Comparison of ENCODE assay signal across 27 cellular contexts in genomic region chr2:215737496-215737895, GRCh38.
DNase-seq lines count a peak whose midpoint lies in the region; ATAC-seq, FAIRE-seq and TF ChIP-seq lines count a peak whose summit lies in the region.
"Had no signal": no experiment of that assay in that cellular context is flagged by ENCODE, and none has a peak within 500 bp of the region (broad histone marks: within the 10 kb centered on the region; RNA-seq: fewer than 3 reads in every experiment).

No MANE protein-coding gene starts in this region.

- H3K4me3 Mint-ChIP-seq in GM23338 = no peak overlapping the region
- H3K4me3 Mint-ChIP-seq: activated T-cell treated with anti-CD3 and anti-CD28 coated beads, Interleukin-2, amount 50 U/mL, for 24 hours; brain; mesothelial cell of epicardium; naive thymus-derived CD4-positive, alpha-beta T cell had no signal

- no peak overlapping the region for H2AFZ ChIP-seq in ACC112 (ENCODE audit: low read length, unreplicated experiment)
- H2AFZ ChIP-seq in GM23338 = peak overlapping the region; percentile 65; the same call in 1 of the 2 replicates
- no peak overlapping the region for H2AFZ ChIP-seq in H1 (ENCODE audit: low read length)
- H2AFZ ChIP-seq in keratinocyte (ENCODE audit: control insufficient read depth, low read length) = peak overlapping the region; percentile 51

- H3K9ac ChIP-seq in H1 (replicated peaks in 1 of 4; ENCODE audit: extremely low read depth in 1 of 4, low read depth in 3 of 4, low read length in 3 of 4) (no peak overlapping the region), keratinocyte (ENCODE audit: control insufficient read depth, extremely low read depth, insufficient read depth, low read length) (no peak overlapping the region)

- H3K27ac Mint-ChIP-seq in GM23338 = peak overlapping the region; percentile 55; the same call in 1 of the 2 replicates
- H3K27ac Mint-ChIP-seq: activated T-cell treated with anti-CD3 and anti-CD28 coated beads, Interleukin-2, amount 50 U/mL, for 24 hours; brain; mesothelial cell of epicardium; naive thymus-derived CD4-positive, alpha-beta T cell had no signal

- TF ChIP-seq POLR2A in H1 (IDR thresholded peaks at IDR 0.05; ENCODE audit: control extremely low read depth in 1 of 2, low read depth in 2 of 2, low read length in 2 of 2) = no peak
- TF ChIP-seq POLR2A in erythroblast (IDR thresholded peaks at IDR 0.05; ENCODE audit: low read length) = no peak

- H2BK15ac ChIP-seq in H1 (ENCODE audit: low read length) = no peak overlapping the region

- no peaks in the 10 kb centered on the region for H3K9me3 ChIP-seq in H1 (ENCODE audit: insufficient read depth in 2 of 2, low read depth in 1 of 2, low read length in 1 of 2)
- H3K9me3 ChIP-seq in keratinocyte (ENCODE audit: control insufficient read depth, low read depth, low read length) = no peaks in the 10 kb centered on the region
- H3K9me3 ChIP-seq: tibial nerve had no signal

- POLR2A ChIA-PET in H1 (lab: Charles Lee; ENCODE audit: partially characterized antibody) = interaction anchor here (0.6 kb wide), 1 partner anchor 17 kb away, joined by 3 read pairs; no protein-coding TSS in a partner anchor

- TF ChIP-seq RAD21 in H1 (IDR thresholded peaks at IDR 0.05 in 1 of 2, conservative IDR thresholded peaks at IDR 0.05 in 1 of 2; ENCODE audit: low read depth in 2 of 2, low read length in 2 of 2) = no peak

- WGBS in H1 (ENCODE audit: extremely low coverage in 1 of 2, insufficient coverage in 1 of 2, insufficient read length in 1 of 2, insufficient replicate concordance in 2 of 2, low coverage in 1 of 2, low lambda C conversion rate in 2 of 2, missing lambda C conversion rate in 1 of 2), 2 experiments = 69% methylated on average over 4 of the region's 4 CpGs; no CpG with 5 or more reads in 1 of the 2 experiments

- FAIRE-seq in H1 (lab: Jason Lieb, UNC) (peak; percentile 84), keratinocyte (lab: Jason Lieb, UNC) (no peak)
- FAIRE-seq: GM18507 had no signal

- no peak overlapping the region for H3K23ac ChIP-seq in H1 (ENCODE audit: insufficient read length)

- H2BK12ac ChIP-seq in H1 (ENCODE audit: low read depth, low read length) = no peak overlapping the region

- DNase-seq in GM23338 (ENCODE audit: low spot score) (peak; percentile 74), H1 (ENCODE audit: low read depth in 1 of 2, low spot score in 2 of 2) (peak in 1 of 2 experiments; percentile 9), keratinocyte (ENCODE audit: low read depth, low spot score) (no peak), pons (ENCODE audit: low spot score) (no peak), erythroblast (lab: John Stamatoyannopoulos, UW) (no peak)
- DNase-seq in activated naive CD4-positive, alpha-beta T cell treated with Interleukin-2 at 50 U/mL for 16 hours = no peak
- DNase-seq: activated CD4-positive, alpha-beta T cell treated with anti-CD3 and anti-CD28 coated beads for 4 hours; activated T-cell treated with anti-CD3 and anti-CD28 coated beads, Interleukin-2, amount 50 U/mL, for 24 hours; adrenal gland; C1 segment of cervical spinal cord; effector CD4-positive, alpha-beta T cell; heart left ventricle; left ventricle myocardium inferior; naive thymus-derived CD4-positive, alpha-beta T cell; NCI-H1694; NCI-H524; SHP77 treated with DMSO at 0.1 percent for 48 hours; stimulated activated naive CD8-positive, alpha-beta T cell treated with anti-CD3 and anti-CD28 coated beads, Interleukin-15, Interleukin-2, amounts not matched to agents 100 U/mL and 50 U/mL, for 24 hours had no signal

- H3K36me3 ChIP-seq in ACC112 (ENCODE audit: insufficient read depth, low read length) = 0 out of 2 replicates have a peak, but pooled peaks cover 3% of the 10 kb centered on the region
- no peaks in the 10 kb centered on the region for H3K36me3 ChIP-seq in GM23338 (ENCODE audit: insufficient read depth)
- H3K36me3 ChIP-seq in H1 (ENCODE audit: control insufficient read depth in 2 of 4, insufficient read depth in 4 of 4, low read length in 3 of 4) = no peaks in the 10 kb centered on the region
- no peaks in the 10 kb centered on the region for H3K36me3 ChIP-seq in keratinocyte (ENCODE audit: control insufficient read depth in 2 of 2, extremely low read depth in 1 of 2, insufficient read depth in 2 of 2, low read length in 2 of 2)
- H3K36me3 ChIP-seq: adrenal gland, heart left ventricle, left ventricle myocardium inferior, tibial nerve had no signal

- H3K27ac ChIP-seq in ACC112 (ENCODE audit: low read depth, low read length) (peak overlapping the region; percentile 58), GM23338 (ENCODE audit: low read depth) (no peak overlapping the region), H1 (ENCODE audit: low read depth, low read length) (no peak overlapping the region), keratinocyte (ENCODE audit: control insufficient read depth, insufficient read depth, low read length) (no peak overlapping the region)
- H3K27ac ChIP-seq: adrenal gland, foreskin keratinocyte, HL-60, left ventricle myocardium inferior, tibial nerve had no signal

- peaks cover 17% of the 10 kb centered on the region for H3K4me1 ChIP-seq in ACC112 (ENCODE audit: control insufficient read depth, insufficient read depth, low read length, unreplicated experiment)
- H3K4me1 ChIP-seq in GM23338 (ENCODE audit: insufficient read depth) = peaks cover 6% of the 10 kb centered on the region
- H3K4me1 ChIP-seq in H1 (replicated peaks in 1 of 4; ENCODE audit: control insufficient read depth in 3 of 4, insufficient read depth in 4 of 4, low read length in 3 of 4) = no peaks in the 10 kb centered on the region
- H3K4me1 ChIP-seq in keratinocyte (ENCODE audit: control insufficient read depth, extremely low read depth, insufficient read depth, low read length) = peaks cover 2% of the 10 kb centered on the region
- H3K4me1 ChIP-seq: foreskin keratinocyte, left ventricle myocardium inferior, tibial nerve had no signal

- H3K79me1 ChIP-seq in H1 (ENCODE audit: low read depth, low read length) = no peaks in the 10 kb centered on the region

- H3K4me1 Mint-ChIP-seq in GM23338 = peaks cover 19% of the 10 kb centered on the region
- H3K4me1 Mint-ChIP-seq: naive thymus-derived CD4-positive, alpha-beta T cell had no signal

- no peak overlapping the region for H3K14ac ChIP-seq in H1 (ENCODE audit: insufficient read length)

- H3K79me2 ChIP-seq in ACC112 (ENCODE audit: control insufficient read depth, insufficient read depth, low read length, unreplicated experiment) (no peaks in the 10 kb centered on the region), GM23338 (replicated peaks; ENCODE audit: insufficient read depth) (no peaks in the 10 kb centered on the region), H1 (ENCODE audit: control insufficient read depth in 1 of 2, insufficient read depth in 2 of 2, low read length in 2 of 2) (no peaks in the 10 kb centered on the region), keratinocyte (ENCODE audit: control insufficient read depth, insufficient read depth, low read length) (no peaks in the 10 kb centered on the region)

- H2BK120ac ChIP-seq in H1 (replicated peaks; ENCODE audit: low read depth, low read length) = no peak overlapping the region

- TF ChIP-seq EP300 in H1 (IDR thresholded peaks at IDR 0.05; ENCODE audit: borderline replicate concordance in 1 of 2, low read depth in 2 of 2, low read length in 2 of 2) = no peak

- no peak overlapping the region for H3K56ac ChIP-seq in H1 (replicated peaks; ENCODE audit: insufficient read length, low read depth, low read length)

- H4K91ac ChIP-seq in H1 (replicated peaks; ENCODE audit: insufficient read length, low read length) = no peak overlapping the region

- no peak overlapping the region for H3K18ac ChIP-seq in H1 (ENCODE audit: extremely low read depth, low read length)

- dilution Hi-C loops in keratinocyte (cut with MboI; ENCODE audit: extremely low pct_ligation_motif_present, low sequenced_read_pairs) = no loop called here

- no peak overlapping the region for H2AK5ac ChIP-seq in H1 (ENCODE audit: low read depth, low read length)

- H4K5ac ChIP-seq in H1 (ENCODE audit: insufficient read length, low read depth, low read length) = no peak overlapping the region

- H3K4me2 ChIP-seq in GM23338 (no peak overlapping the region), H1 (ENCODE audit: insufficient read depth in 1 of 2, low read depth in 2 of 2, low read length in 2 of 2) (no peak overlapping the region), keratinocyte (ENCODE audit: control insufficient read depth, extremely low read depth, insufficient read depth, low read depth, low read length) (no peak overlapping the region)

- no peak overlapping the region for H4K8ac ChIP-seq in H1 (ENCODE audit: extremely low read depth, insufficient read depth, low read length)

- H3K4ac ChIP-seq in H1 (replicated peaks; ENCODE audit: insufficient read length, low read depth, low read length) = no peak overlapping the region

- H3K27me3 ChIP-seq in ACC112 (ENCODE audit: insufficient read depth, low read length) = no peaks in the 10 kb centered on the region
- H3K27me3 ChIP-seq in GM23338 (ENCODE audit: insufficient read depth) = no peaks in the 10 kb centered on the region
- no peaks in the 10 kb centered on the region for H3K27me3 ChIP-seq in H1 (replicated peaks in 1 of 4; ENCODE audit: control insufficient read depth in 3 of 4, extremely low read depth in 1 of 4, insufficient read depth in 3 of 4, low read length in 3 of 4)
- no peaks in the 10 kb centered on the region for H3K27me3 ChIP-seq in keratinocyte (ENCODE audit: control insufficient read depth, extremely low read depth, insufficient read depth, low read length)
- H3K27me3 ChIP-seq: adrenal gland, foreskin keratinocyte, heart left ventricle, tibial nerve had no signal

- H3K23me2 ChIP-seq in H1 (ENCODE audit: low read depth, low read length) = no peaks in the 10 kb centered on the region

- ATAC-seq in GM23338 (peak; percentile 91), HG02759 (IDR thresholded peaks at IDR 0.05; ENCODE audit: unreplicated experiment) (no peak)
- ATAC-seq: heart left ventricle; naive thymus-derived CD4-positive, alpha-beta T cell; Panc1; stimulated activated naive CD8-positive, alpha-beta T cell treated with anti-CD3 and anti-CD28 coated beads, Interleukin-15, Interleukin-2, amounts not matched to agents 100 U/mL and 50 U/mL, for 24 hours had no signal

- H3K9me1 ChIP-seq in keratinocyte (ENCODE audit: control insufficient read depth, extremely low read depth, insufficient read depth, low read length) = no peaks in the 10 kb centered on the region

- H2BK20ac ChIP-seq in H1 (ENCODE audit: low read length) = no peak overlapping the region

- no peaks in the 10 kb centered on the region for H3K9me2 ChIP-seq in GM23338 (ENCODE audit: insufficient read depth)

- H3K4me3 ChIP-seq in ACC112 (ENCODE audit: low read depth, low read length) (no peak overlapping the region), GM23338 (no peak overlapping the region), H1 (ENCODE audit: extremely low read depth in 1 of 4, insufficient read depth in 2 of 4, low read depth in 3 of 4, low read length in 4 of 4) (no peak overlapping the region), keratinocyte (ENCODE audit: control insufficient read depth in 2 of 3, extremely low read depth in 1 of 3, insufficient read depth in 2 of 3, low read depth in 1 of 3, low read length in 3 of 3) (no peak overlapping the region)
- H3K4me3 ChIP-seq: adrenal gland, heart left ventricle, left ventricle myocardium inferior, tibial nerve had no signal

- no peaks in the 10 kb centered on the region for H3F3A ChIP-seq in GM23338 (replicated peaks; ENCODE audit: low read depth)

- H4K20me1 ChIP-seq in GM23338 (replicated peaks; ENCODE audit: insufficient read depth) (no peaks in the 10 kb centered on the region), H1 (replicated peaks in 1 of 2; ENCODE audit: control insufficient read depth in 1 of 2, insufficient read depth in 2 of 2, low read length in 2 of 2) (no peaks in the 10 kb centered on the region), keratinocyte (ENCODE audit: control insufficient read depth, extremely low read depth, insufficient read depth, low read length) (no peaks in the 10 kb centered on the region)

- no peak overlapping the region for H2BK5ac ChIP-seq in H1 (ENCODE audit: low read depth, low read length)

- H3K36me3 Mint-ChIP-seq in GM23338 (ENCODE audit: low read depth) = no peaks in the 10 kb centered on the region
- H3K36me3 Mint-ChIP-seq: brain had no signal

- peaks cover 3% of the 10 kb centered on the region; the same call in 1 of the 3 replicates for H3K9me3 Mint-ChIP-seq in GM23338
- H3K9me3 Mint-ChIP-seq: activated T-cell treated with anti-CD3 and anti-CD28 coated beads, Interleukin-2, amount 50 U/mL, for 24 hours had no signal

- no peak for TF ChIP-seq CTCF in GM23338 (conservative IDR thresholded peaks at IDR 0.05; ENCODE audit: low read depth in 2 of 2)
- no peak for TF ChIP-seq CTCF in H1 (IDR thresholded peaks at IDR 0.05; ENCODE audit: control extremely low read depth in 1 of 3, insufficient read depth in 1 of 3, low read depth in 1 of 3, low read length in 3 of 3)
- no peak for TF ChIP-seq CTCF in keratinocyte (optimal IDR thresholded peaks at IDR 0.05 in 1 of 3, IDR thresholded peaks at IDR 0.05 in 1 of 3, conservative IDR thresholded peaks at IDR 0.05 in 1 of 3; ENCODE audit: extremely low read depth in 1 of 3, insufficient read depth in 2 of 3, low read length in 3 of 3)

- peaks cover 3% of the 10 kb centered on the region for H3K27me3 Mint-ChIP-seq in GM23338 (ENCODE audit: insufficient read depth, low read depth, poor library complexity)
- H3K27me3 Mint-ChIP-seq: brain had no signal

- CTCF ChIA-PET in H1 (lab: Charles Lee; ENCODE audit: partially characterized antibody) = interaction anchor here (1.0 to 2.1 kb wide), 3 partner anchors 11 to 15 kb away, joined by 4 to 6 read pairs (median 6); no protein-coding TSS in a partner anchor

Comparison
In these comparisons a context has a peak if more than half of its experiments do, and no peak if none do; other contexts are left out.
1. H2AFZ ChIP-seq: peak in GM23338 (single experiment) and keratinocyte (single experiment); none in ACC112 (single experiment) and H1 (single experiment).